In genomic region chr1:185694081-185694480, GRCh38 we compare ENCODE assay signal across 8 cellular contexts. TPM values are rescaled to one million over a fixed set of nuclear protein-coding genes. Genes with fewer than 3 reads are reported as not detected.
DNase-seq lines count a peak whose midpoint lies in the region; ATAC-seq and TF ChIP-seq lines count a peak whose summit lies in the region.

No MANE protein-coding gene starts in this region.

- no peaks in the 10 kb centered on the region for H3K4me1 ChIP-seq in thoracic aorta (ENCODE audit: control insufficient read depth in 1 of 2, low read depth in 2 of 2)
- no peaks in the 10 kb centered on the region for H3K4me1 ChIP-seq in HAP-1

- in situ Hi-C loops in HAP-1 (cut with MboI; ENCODE audit: low sequenced_read_pairs): no loop called here

- ATAC-seq in Right ventricle myocardium superior (ENCODE audit: poor library complexity): peak; percentile 43
- peak; percentile 93 for ATAC-seq in HG02981 (IDR thresholded peaks at IDR 0.05; ENCODE audit: unreplicated experiment)
- ATAC-seq in T-helper 17 cell: peak; percentile 81
- ATAC-seq in thoracic aorta (ENCODE audit: insufficient number of reproducible peaks, low FRiP score, low read depth): no peak

- H3K4me3 ChIP-seq in thoracic aorta: peak overlapping the region; percentile 47
- no peak overlapping the region for H3K4me3 ChIP-seq in HAP-1

- peak overlapping the region in 1 of 2 donors; percentile 34 for H3K27ac ChIP-seq in thoracic aorta

- no peaks in the 10 kb centered on the region for H3K9me3 ChIP-seq in T-helper 17 cell (ENCODE audit: control insufficient read depth, low read length, poor library complexity, severe bottlenecking)
- H3K9me3 ChIP-seq in thoracic aorta: no peaks in the 10 kb centered on the region
- H3K9me3 ChIP-seq in HAP-1: no peaks in the 10 kb centered on the region

- DNase-seq in Right ventricle myocardium superior (no peak), cardiac septum (ENCODE audit: low spot score) (no peak), T-helper 17 cell (no peak), immature natural killer cell (peak; percentile 38 to 48 (median 47)), thoracic aorta (ENCODE audit: low spot score) (no peak), HAP-1 (ENCODE audit: low spot score in 2 of 2) (no peak), OCI-M2 (lab: John Stamatoyannopoulos, UW; ENCODE audit: unreplicated experiment) (no peak)

- no peaks in the 10 kb centered on the region for H3K27me3 ChIP-seq in thoracic aorta (replicated peaks; ENCODE audit: insufficient read depth)
- no peaks in the 10 kb centered on the region for H3K27me3 ChIP-seq in HAP-1 (ENCODE audit: low read depth)

- peaks cover 0 to 10% (median 0%) of the 10 kb centered on the region in 6 donors for H3K9me3 Mint-ChIP-seq in immature natural killer cell

- H3K36me3 ChIP-seq in thoracic aorta (no peaks in the 10 kb centered on the region), HAP-1 (replicated peaks) (no peaks in the 10 kb centered on the region)

- H3K4me1 Mint-ChIP-seq in T-helper 17 cell (peaks cover 16% of the 10 kb centered on the region), immature natural killer cell (peaks cover 12 to 18% of the 10 kb centered on the region in 2 donors)

- H3K36me3 Mint-ChIP-seq in T-helper 17 cell (ENCODE audit: low read depth): peaks cover 10% of the 10 kb centered on the region
- H3K36me3 Mint-ChIP-seq in immature natural killer cell: peaks cover 5 to 18% (median 17%) of the 10 kb centered on the region in 3 donors

- TF ChIP-seq CTCF in thoracic aorta (IDR thresholded peaks at IDR 0.05): no peak

- peaks cover 35% of the 10 kb centered on the region for H3K27me3 Mint-ChIP-seq in T-helper 17 cell
- peaks cover 9 to 24% (median 13%) of the 10 kb centered on the region in 3 donors for H3K27me3 Mint-ChIP-seq in immature natural killer cell (ENCODE audit: low read depth in 3 of 3)

- intact Hi-C loops in Right ventricle myocardium superior (cut with DNase I): no loop called here
- intact Hi-C loops in cardiac septum (cut with DNase I): no loop called here

- H3K27ac Mint-ChIP-seq in T-helper 17 cell: peak overlapping the region; percentile 96
- peak overlapping the region; percentile 83 to 95 (median 90) for H3K27ac Mint-ChIP-seq in immature natural killer cell

- H3K4me3 Mint-ChIP-seq in T-helper 17 cell (peak overlapping the region; percentile 82), immature natural killer cell (peak overlapping the region; percentile 85 to 94 (median 88))

RNA-seq across cellular contexts. Expression of gene HMCN1, which starts 40.1 kb away (rescaled TPM):
- total RNA-seq in Right ventricle myocardium superior (5.7 TPM), cardiac septum (7.3 TPM), T-helper 17 cell (under 1 TPM; 0.05 to 0.57 TPM), thoracic aorta (100 to 1,000 TPM; 142 to 191 TPM)
- under 1 TPM in 2 of 3 donors, not detected in 1; 0.33 to 0.38 TPM for polyA plus RNA-seq in immature natural killer cell

Comparison
In these comparisons a context has a peak if more than half of its experiments do, and no peak if none do; other contexts are left out.
1. DNase-seq: peak in immature natural killer cell (3 of 3); none in Right ventricle myocardium superior (single experiment), cardiac septum (single experiment), T-helper 17 cell (0 of 3), thoracic aorta (single experiment), HAP-1 (0 of 2) and OCI-M2 (single experiment).
2. RNA of gene HMCN1, which starts 40.1 kb away (total RNA-seq): 142 to 191 TPM in thoracic aorta; 7.3 TPM in cardiac septum (single experiment), 5.7 TPM in Right ventricle myocardium superior (single experiment) and 0.05 to 0.57 TPM in T-helper 17 cell; every median in the first group is over 10 times any median in the second.